In the genomic region with DNA sequence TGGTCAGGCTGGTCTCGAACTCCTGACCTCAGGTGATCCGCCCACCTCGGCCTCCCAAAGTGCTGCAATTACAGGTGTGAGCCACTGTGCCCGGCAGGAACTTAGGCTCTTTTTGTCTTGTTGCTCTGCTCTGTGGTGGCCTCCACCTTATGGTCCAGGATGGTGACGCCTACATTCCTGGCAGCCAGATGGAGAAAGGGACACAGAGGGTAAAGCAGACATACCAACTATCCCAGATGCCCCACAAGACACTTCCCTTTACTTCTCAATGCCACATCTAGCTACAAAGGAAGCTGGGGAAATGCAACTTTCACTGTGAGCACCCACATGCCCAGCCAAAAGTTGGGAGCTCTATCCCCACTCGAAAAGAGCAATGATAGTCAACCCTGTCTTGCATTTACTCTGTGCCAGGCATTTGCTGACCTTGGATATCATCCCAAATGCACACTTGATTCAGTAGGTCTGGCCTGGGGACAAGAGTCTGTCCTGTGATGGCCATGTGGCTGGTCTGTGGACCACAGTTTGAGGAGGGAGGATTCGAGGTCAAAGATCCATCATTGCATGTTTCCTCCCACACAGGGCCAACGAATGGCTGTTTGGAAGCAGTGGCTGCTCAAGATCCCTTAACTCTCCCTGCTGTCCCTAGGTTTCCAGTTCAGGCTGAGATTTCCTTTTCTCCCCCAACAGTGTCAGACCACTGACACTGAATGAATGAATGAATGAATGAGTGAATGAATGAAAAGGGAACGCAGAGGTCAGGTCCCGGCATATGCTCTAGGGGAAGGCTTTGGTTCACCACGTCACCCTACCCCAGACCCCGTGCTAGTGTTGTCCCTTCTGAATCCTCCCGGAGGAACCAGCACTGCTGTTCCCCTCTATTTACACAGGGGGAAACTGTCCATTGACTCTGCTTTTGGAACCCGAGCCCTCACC, we compare ENCODE assay signal across 10 cellular contexts. TPM values are rescaled to one million over a fixed set of nuclear protein-coding genes. Genes with fewer than 3 reads are reported as not detected.
DNase-seq lines count a peak whose midpoint lies in the region; ATAC-seq and TF ChIP-seq lines count a peak whose summit lies in the region.
"Had no signal": no experiment of that assay in that cellular context is flagged by ENCODE, and none has a peak within 500 bp of the region (broad histone marks: within the 10 kb centered on the region; RNA-seq: fewer than 3 reads in every experiment).

No MANE protein-coding gene starts in this region.

- DNase-seq in Caco-2 (no peak), T-cell (no peak), fibroblast of mammary gland (ENCODE audit: low read depth) (peak; percentile 57), gastrocnemius medialis (no peak), A172 (ENCODE audit: low spot score) (no peak), G401 (ENCODE audit: low spot score) (no peak), inferior parietal cortex (ENCODE audit: extremely low spot score) (no peak)
- DNase-seq: kidney glomerular epithelial cell, NCI-H526 had no signal

- H3K27me3 ChIP-seq in Caco-2 (replicated peaks; ENCODE audit: control insufficient read depth, insufficient read depth, low read length) (no peaks in the 10 kb centered on the region), gastrocnemius medialis (no peaks in the 10 kb centered on the region)

- H3K4me3 ChIP-seq in Caco-2 (ENCODE audit: low read depth, low read length) (no peak overlapping the region), fibroblast of mammary gland (ENCODE audit: control insufficient read depth, low read depth, low read length) (no peak overlapping the region), gastrocnemius medialis (no peak overlapping the region)

- H3K9me3 ChIP-seq in Caco-2 (no peaks in the 10 kb centered on the region), gastrocnemius medialis (no peaks in the 10 kb centered on the region)

- H3K27ac Mint-ChIP-seq in Caco-2 (ENCODE audit: unreplicated experiment): peak overlapping the region; percentile 88
- H3K27ac Mint-ChIP-seq in T-cell: peak overlapping the region; percentile 61 to 88

- H3K36me3 Mint-ChIP-seq in Caco-2 (ENCODE audit: insufficient read depth, unreplicated experiment) (peaks cover 8% of the 10 kb centered on the region), T-cell (no peaks in the 10 kb centered on the region)

- peaks cover 31% of the 10 kb centered on the region for H3K4me1 Mint-ChIP-seq in Caco-2 (ENCODE audit: low read depth, unreplicated experiment)
- peaks cover 32 to 38% (median 35%) of the 10 kb centered on the region in 3 donors for H3K4me1 Mint-ChIP-seq in T-cell

- TF ChIP-seq CTCF in Caco-2 (IDR thresholded peaks at IDR 0.05; ENCODE audit: insufficient read depth in 1 of 2, low read depth in 1 of 2, low read length in 1 of 2, severe bottlenecking in 1 of 2, unreplicated experiment in 1 of 2) (no peak), fibroblast of mammary gland (conservative IDR thresholded peaks at IDR 0.05; ENCODE audit: control insufficient read depth, insufficient read depth, low read depth, low read length) (no peak), gastrocnemius medialis (IDR thresholded peaks at IDR 0.05 in 4 of 5, conservative IDR thresholded peaks at IDR 0.05 in 1 of 5) (no peak)

- no peak for ATAC-seq in T-cell (replicated peaks in 1 of 4)
- no peak for ATAC-seq in gastrocnemius medialis
- no peak for ATAC-seq in HG02571 (IDR thresholded peaks at IDR 0.05; ENCODE audit: unreplicated experiment)

- no peak for TF ChIP-seq POLR2A in gastrocnemius medialis (IDR thresholded peaks at IDR 0.05)

- intact Hi-C loops in Caco-2 (cut with micrococcal nuclease; ENCODE audit: unreplicated experiment): no loop called here
- intact Hi-C loops in gastrocnemius medialis (cut with DNase I; ENCODE audit: low total_unique reads): loop anchor here (10.0 kb wide), 1 partner anchor 118 kb away; no protein-coding TSS in a partner anchor

- no peaks in the 10 kb centered on the region for H3K9me3 Mint-ChIP-seq in Caco-2 (ENCODE audit: unreplicated experiment)
- no peaks in the 10 kb centered on the region for H3K9me3 Mint-ChIP-seq in T-cell

- POLR2A ChIA-PET in Caco-2 (lab: Charles Lee) (no interaction called here), T-cell (lab: Charles Lee) (interaction anchor here (0.6 to 0.9 kb wide), 3 partner anchors 49 to 542 kb away, joined by 4 to 6 read pairs (median 5); no protein-coding TSS in a partner anchor)

- in situ Hi-C loops in gastrocnemius medialis (cut with MboI; ENCODE audit: low sequenced_read_pairs in 4 of 4) (loop anchor here in 1 of 4 donors (10.0 kb wide), 1 partner anchor 72 kb away; no protein-coding TSS in a partner anchor), G401 (cut with HindIII; ENCODE audit: low sequenced_read_pairs) (no loop called here)

- H3K27me3 Mint-ChIP-seq in Caco-2 (ENCODE audit: insufficient read depth, unreplicated experiment) (no peaks in the 10 kb centered on the region), T-cell (no peaks in the 10 kb centered on the region)

- peaks cover 35% of the 10 kb centered on the region for H3K4me1 ChIP-seq in Caco-2
- H3K4me1 ChIP-seq in gastrocnemius medialis: peaks cover 28 to 31% of the 10 kb centered on the region in 2 donors

- H3K27ac ChIP-seq in gastrocnemius medialis: peak overlapping the region; percentile 83 to 93 (median 87)

- CTCF ChIA-PET in Caco-2 (lab: Charles Lee) (interaction anchor here (0.6 to 1.3 kb wide), 3 partner anchors 8 to 150 kb away, joined by 3 to 8 read pairs (median 4); no protein-coding TSS in a partner anchor), T-cell (lab: Charles Lee) (interaction anchor here in 1 of 2 donors (0.7 kb wide), 1 partner anchor 36 kb away, joined by 3 read pairs; no protein-coding TSS in a partner anchor)

- BruUV-seq in Caco-2 (replicated peaks; lab: Mats Ljungman, UMichigan): no TSS peak

- H3K36me3 ChIP-seq in Caco-2 (ENCODE audit: control insufficient read depth, insufficient read depth, low read length) (no peaks in the 10 kb centered on the region), gastrocnemius medialis (no peaks in the 10 kb centered on the region)

- H3K4me3 Mint-ChIP-seq in Caco-2 (ENCODE audit: unreplicated experiment) (peak overlapping the region; percentile 88), T-cell (peak overlapping the region; percentile 81 to 85 (median 85))

RNA-seq across cellular contexts. Expression of a gene that starts 1.4 kb away (rescaled TPM):
- 152 and 161 TPM in 2 replicates for total RNA-seq in Caco-2 (2022)
- 10 to 100 TPM; 45.5 to 67.7 (median 46.8) TPM for total RNA-seq in T-cell
- 100 to 1,000 TPM in 1 of 4 donors, 10 to 100 TPM in 3; 54.4 to 108 (median 88.0) TPM for total RNA-seq in gastrocnemius medialis
- total RNA-seq in A172 (2014; rRNA removed; shearing (Covaris generic)): 87.2 and 91.6 TPM in 2 replicates
- 21.3 and 28.7 TPM in 2 replicates for total RNA-seq in G401 (2014; rRNA removed; shearing (Covaris generic))
